In genomic region chr3:53169045-53169831, GRCh38 we compare ENCODE assay signal across 9 cellular contexts. TPM values are rescaled to one million over a fixed set of nuclear protein-coding genes. Genes with fewer than 3 reads are reported as not detected.
DNase-seq lines count a peak whose midpoint lies in the region; ATAC-seq, FAIRE-seq and TF ChIP-seq lines count a peak whose summit lies in the region.
"Had no signal": no experiment of that assay in that cellular context is flagged by ENCODE, and none has a peak within 500 bp of the region (broad histone marks: within the 10 kb centered on the region; RNA-seq: fewer than 3 reads in every experiment).

No MANE protein-coding gene starts in this region.

- peak overlapping the region in 18 of 21 experiments; percentile 1 to 84 (median 46) for H3K27ac ChIP-seq in skin epidermis
- H3K27ac ChIP-seq: SJSA1 had no signal

- peak; percentile 73 for FAIRE-seq in GM12892 (lab: Jason Lieb, UNC)

- no peak for TF ChIP-seq POLR2A in GM12892 (IDR thresholded peaks at IDR 0.05; ENCODE audit: low read depth, low read length)

- peak overlapping the region; percentile 72 for H3K9ac ChIP-seq in NT2/D1 (ENCODE audit: insufficient read length, low read depth)

- no peaks in the 10 kb centered on the region for H3K27me3 ChIP-seq in NT2/D1 (ENCODE audit: insufficient read depth, insufficient read length)
- H3K27me3 ChIP-seq: SJSA1 had no signal

- peaks cover 53% of the 10 kb centered on the region for H3K4me1 ChIP-seq in NT2/D1 (ENCODE audit: insufficient read depth, insufficient read length)

- DNase-seq in GM12892 (ENCODE audit: insufficient read length) (no peak), NT2/D1 (ENCODE audit: low read depth, low spot score) (no peak), fibroblast of peridontal ligament (ENCODE audit: extremely low read depth) (peak; percentile 12), NCI-H146 treated with DMSO at 0.1 percent for 48 hours (lab: John Stamatoyannopoulos, UW; ENCODE audit: unreplicated experiment) (no peak), GOT3 (lab: John Stamatoyannopoulos, UW) (no peak)

- ATAC-seq in HG02623 (IDR thresholded peaks at IDR 0.05; ENCODE audit: unreplicated experiment) (no peak), GM21526 (IDR thresholded peaks at IDR 0.05; ENCODE audit: low FRiP score, unreplicated experiment) (no peak)

- no peaks in the 10 kb centered on the region for H3K9me3 ChIP-seq in NT2/D1 (ENCODE audit: insufficient read depth, low read length)
- H3K9me3 ChIP-seq: SJSA1 had no signal

- peaks cover 30% of the 10 kb centered on the region for H3K36me3 ChIP-seq in NT2/D1 (ENCODE audit: insufficient read depth, insufficient read length, low read length)

- H3K4me3 ChIP-seq in NT2/D1 (ENCODE audit: insufficient read length, low read depth) (no peak overlapping the region), skin epidermis (peak overlapping the region in 1 of 7 experiments; percentile 8)
- H3K4me3 ChIP-seq: SJSA1 had no signal

RNA-seq across cellular contexts. Expression of gene PRKCD, which starts 8.2 kb away (rescaled TPM):
- polyA plus RNA-seq in GM12892 (2012; ENCODE audit: missing spikeins), result 46.9 TPM

RNA-seq across cellular contexts. Expression of gene RFT1, which starts 39.0 kb away (rescaled TPM):
- 20.8 TPM for polyA plus RNA-seq in GM12892 (2012; ENCODE audit: missing spikeins)
